ENCODE assay signal across 26 cellular contexts in genomic region chr3:121975702-121976302, GRCh38. TPM values are rescaled to one million over a fixed set of nuclear protein-coding genes. Genes with fewer than 3 reads are reported as not detected.
A peak's percentile ranks its signal among the peaks of the same experiment; 100 is the strongest.
DNase-seq lines count a peak whose midpoint lies in the region; ATAC-seq and TF ChIP-seq lines count a peak whose summit lies in the region.
"Had no signal": no experiment of that assay in that cellular context is flagged by ENCODE, and none has a peak within 500 bp of the region (broad histone marks: within the 10 kb centered on the region; RNA-seq: fewer than 3 reads in every experiment).

No MANE protein-coding gene starts in this region.

- POLR2A ChIA-PET in SK-N-SH (lab: Yijun Ruan, JAX), result no interaction called here

- H3K27me3 ChIP-seq in SK-N-SH (ENCODE audit: insufficient read depth) (no peaks in the 10 kb centered on the region), smooth muscle cell (ENCODE audit: low read depth) (no peaks in the 10 kb centered on the region)
- H3K27me3 ChIP-seq: hepatocyte, stomach, tibial nerve had no signal

- no peak overlapping the region for H3K9ac ChIP-seq in SK-N-SH
- H3K9ac ChIP-seq in smooth muscle cell (ENCODE audit: low read depth), result no peak overlapping the region
- H3K9ac ChIP-seq: parathyroid adenoma had no signal

- no peak for TF ChIP-seq RAD21 in SK-N-SH (IDR thresholded peaks at IDR 0.05; ENCODE audit: low read length)

- no peaks in the 10 kb centered on the region for H3K79me2 ChIP-seq in SK-N-SH (ENCODE audit: insufficient read depth)
- no peaks in the 10 kb centered on the region for H3K79me2 ChIP-seq in smooth muscle cell (ENCODE audit: low read depth)
- H3K79me2 ChIP-seq: hepatocyte, parathyroid adenoma had no signal

- 30% methylated on average over 1 of the region's 1 CpG for WGBS in SK-N-SH (ENCODE audit: low lambda C conversion rate)
- 100% methylated on average over 1 of the region's 1 CpG for WGBS in smooth muscle cell (ENCODE audit: low lambda C conversion rate)

- no peak for TF ChIP-seq EP300 in SK-N-SH (IDR thresholded peaks at IDR 0.05; ENCODE audit: borderline replicate concordance in 1 of 2, low read depth in 1 of 2, low read length in 1 of 2)

- H4K20me1 ChIP-seq in SK-N-SH (ENCODE audit: insufficient read depth) (no peaks in the 10 kb centered on the region), smooth muscle cell (ENCODE audit: low read depth) (no peaks in the 10 kb centered on the region)

- no peaks in the 10 kb centered on the region for H3K9me2 ChIP-seq in SK-N-SH

- H3K27ac ChIP-seq in SK-N-SH (ENCODE audit: low read depth in 2 of 2, low read length in 1 of 2) (no peak overlapping the region), smooth muscle cell (ENCODE audit: low read depth) (peak overlapping the region; percentile 83)
- H3K27ac ChIP-seq: hepatocyte, parathyroid adenoma, PC-9, stomach, tibial nerve, WERI-Rb-1 had no signal

- ATAC-seq in SK-N-SH treated with all-trans-retinoic acid at 6 μM for 48 hours (no peak), HG02571 (IDR thresholded peaks at IDR 0.05; ENCODE audit: unreplicated experiment) (no peak)
- ATAC-seq: right cardiac atrium had no signal

- DNase-seq in SK-N-SH (no peak), OCI-M1 (lab: John Stamatoyannopoulos, UW) (peak; percentile 16), dermis blood vessel endothelial cell (peak; percentile 33), smooth muscle cell (lab: John Stamatoyannopoulos, UW; ENCODE audit: unreplicated experiment) (no peak), DMS114 treated with DMSO at 0.1 percent for 48 hours (lab: John Stamatoyannopoulos, UW; ENCODE audit: unreplicated experiment) (no peak), DMS 273 treated with DMSO at 0.1 percent for 48 hours (lab: John Stamatoyannopoulos, UW) (no peak)
- DNase-seq: activated CD4-positive, alpha-beta memory T cell treated with anti-CD3 and anti-CD28 coated beads for 36 hours; activated gamma-delta T cell; activated T-cell treated with anti-CD3 and anti-CD28 coated beads for 4 hours; Caco-2; cortex of kidney; NCI-H187; NCI-H69; PC-9; right cardiac atrium; stomach; T-helper 1 cell; WERI-Rb-1 had no signal

- H3K36me3 ChIP-seq in SK-N-SH (replicated peaks in 1 of 2; ENCODE audit: control insufficient read depth in 1 of 2, insufficient read depth in 2 of 2, low read length in 1 of 2) (no peaks in the 10 kb centered on the region), smooth muscle cell (ENCODE audit: low read depth) (no peaks in the 10 kb centered on the region)
- H3K36me3 ChIP-seq: stomach, tibial nerve, WERI-Rb-1 had no signal

- no peaks in the 10 kb centered on the region for H3K9me3 ChIP-seq in SK-N-SH
- no peaks in the 10 kb centered on the region for H3K9me3 ChIP-seq in smooth muscle cell (replicated peaks; ENCODE audit: low read depth)
- H3K9me3 ChIP-seq: Caco-2 had no signal

- CTCF ChIA-PET in SK-N-SH (lab: Yijun Ruan, JAX), result interaction anchor here (1.6 kb wide), 1 partner anchor 20 kb away, joined by 6 read pairs; no protein-coding TSS in a partner anchor

- H2AFZ ChIP-seq in SK-N-SH (ENCODE audit: low read depth), result no peak overlapping the region
- no peak overlapping the region for H2AFZ ChIP-seq in smooth muscle cell (ENCODE audit: low read depth)
- H2AFZ ChIP-seq: hepatocyte, parathyroid adenoma, PC-9 had no signal

- H3F3A ChIP-seq in SK-N-SH (replicated peaks; ENCODE audit: insufficient read depth) (no peaks in the 10 kb centered on the region), smooth muscle cell (ENCODE audit: low read depth) (no peaks in the 10 kb centered on the region)

- H3K4me1 ChIP-seq in SK-N-SH (ENCODE audit: control insufficient read depth in 1 of 2, insufficient read depth in 2 of 2, low read depth in 1 of 2, low read length in 1 of 2), result no peaks in the 10 kb centered on the region
- no peaks in the 10 kb centered on the region for H3K4me1 ChIP-seq in smooth muscle cell (ENCODE audit: low read depth)
- H3K4me1 ChIP-seq: parathyroid adenoma, tibial nerve had no signal

- TF ChIP-seq CTCF in SK-N-SH (IDR thresholded peaks at IDR 0.05) (peak; percentile 15; the same call in 1 of the 2 replicates), smooth muscle cell (IDR thresholded peaks at IDR 0.05; ENCODE audit: borderline replicate concordance, insufficient read depth, poor library complexity, severe bottlenecking) (no peak)

- H3K4me2 ChIP-seq in SK-N-SH, result no peak overlapping the region
- H3K4me2 ChIP-seq in smooth muscle cell, result no peak overlapping the region
- H3K4me2 ChIP-seq: hepatocyte, PC-9 had no signal

- H3K4me3 ChIP-seq in SK-N-SH (ENCODE audit: low read depth in 2 of 2, low read length in 1 of 2) (no peak overlapping the region), smooth muscle cell (no peak overlapping the region)
- H3K4me3 ChIP-seq: hepatocyte, PC-9, stomach, tibial nerve had no signal

TF ChIP-seq in SK-N-SH, 30 proteins besides CTCF, POLR2A, EP300 and RAD21:
- no peak for TF ChIP-seq EZH2phosphoT487 (IDR thresholded peaks at IDR 0.05; ENCODE audit: borderline replicate concordance, low read depth)
- TF ChIP-seq YY1 (IDR thresholded peaks at IDR 0.05; ENCODE audit: low read depth), result no peak
- TF ChIP-seq JUND (IDR thresholded peaks at IDR 0.05), result no peak

TF ChIP-seq in SK-N-SH treated with all-trans-retinoic acid at 6 μM for 48 hours, 23 proteins besides CTCF, POLR2A, EP300 and RAD21 (continues in another document):
- TF ChIP-seq ZFP3 (CRISPR knock-in tag; IDR thresholded peaks at IDR 0.05) (no peak), PATZ1 (CRISPR knock-in tag; IDR thresholded peaks at IDR 0.05; ENCODE audit: borderline replicate concordance) (no peak), CREB5 (CRISPR knock-in tag; IDR thresholded peaks at IDR 0.05; ENCODE audit: low read depth) (no peak), RARB (CRISPR knock-in tag; IDR thresholded peaks at IDR 0.05) (no peak), ARNTL (CRISPR knock-in tag; IDR thresholded peaks at IDR 0.05; ENCODE audit: borderline replicate concordance, low read depth) (no peak), ZNF565 (CRISPR knock-in tag; conservative IDR thresholded peaks at IDR 0.05; ENCODE audit: low read depth) (no peak), TSHZ2 (CRISPR knock-in tag; IDR thresholded peaks at IDR 0.05) (no peak), SNAI2 (CRISPR knock-in tag; IDR thresholded peaks at IDR 0.05) (no peak), ZFP30 (CRISPR knock-in tag; IDR thresholded peaks at IDR 0.05) (no peak)

RNA-seq across cellular contexts. Expression of gene ILDR1, which starts 46.2 kb away (rescaled TPM):
- polyA plus RNA-seq in SK-N-SH (2012; rRNA removed), result 0.02 and 0.05 TPM in 2 replicates
- polyA plus RNA-seq in SK-N-SH (2012; cell fraction: cytosol; rRNA removed), result 0.01 TPM in 1 of 2 replicates, not detected in the other
- 0.04 and 0.05 TPM in 2 replicates for polyA plus RNA-seq in SK-N-SH (2012; cell fraction: nucleus; rRNA removed)
- not detected in 2 replicates for total RNA-seq in dermis blood vessel endothelial cell
- total RNA-seq in smooth muscle cell, result 1.4 TPM in 1 of 2 replicates, not detected in the other
- polyA plus RNA-seq in smooth muscle cell, result 1.4 TPM in 1 of 2 replicates, not detected in the other
- total RNA-seq: A172, fibroblast of villous mesenchyme, right cardiac atrium, tibial nerve had no signal
- polyA plus RNA-seq: BJ, right cardiac atrium had no signal

Comparison
In these comparisons a context has a peak if more than half of its experiments do, and no peak if none do; other contexts are left out.
1. DNase-seq: peak in OCI-M1 (single experiment) and dermis blood vessel endothelial cell (single experiment); none in SK-N-SH (single experiment), smooth muscle cell (single experiment), DMS114 treated with DMSO at 0.1 percent for 48 hours (single experiment) and DMS 273 treated with DMSO at 0.1 percent for 48 hours (single experiment).